Comparison of ENCODE assay signal across 10 cellular contexts in genomic region chr1:17586172-17586963, GRCh38. TPM values are rescaled to one million over a fixed set of nuclear protein-coding genes. Genes with fewer than 3 reads are reported as not detected.
DNase-seq lines count a peak whose midpoint lies in the region; ATAC-seq and TF ChIP-seq lines count a peak whose summit lies in the region.
"Had no signal": no experiment of that assay in that cellular context is flagged by ENCODE, and none has a peak within 500 bp of the region (broad histone marks: within the 10 kb centered on the region; RNA-seq: fewer than 3 reads in every experiment).

No MANE protein-coding gene starts in this region.

- TF ChIP-seq CTCF in WERI-Rb-1 (IDR thresholded peaks at IDR 0.05; ENCODE audit: low read depth, low read length) (no peak), spleen (IDR thresholded peaks at IDR 0.05 in 8 of 11, conservative IDR thresholded peaks at IDR 0.05 in 3 of 11) (no peak)

- H3K4me1 ChIP-seq in iPS-20b (ENCODE audit: insufficient read depth, low read length) (peaks cover 33% of the 10 kb centered on the region), spleen (peaks cover 0 to 54% (median 21%) of the 10 kb centered on the region in 6 donors)

- H3K27me3 Mint-ChIP-seq in effector memory CD8-positive, alpha-beta T cell, result peaks cover 29 to 60% of the 10 kb centered on the region in 2 donors

- DNase-seq in HK-2 (ENCODE audit: unreplicated experiment) (peak; percentile 59), WERI-Rb-1 (no peak), stromal cell of bone marrow (ENCODE audit: low read depth) (peak; percentile 84), spleen (no peak), SKM-1 (lab: John Stamatoyannopoulos, UW; ENCODE audit: unreplicated experiment) (no peak)
- no peak for DNase-seq in effector memory CD8-positive, alpha-beta T cell
- DNase-seq: activated CD4-positive, alpha-beta T cell treated with anti-CD3 and anti-CD28 coated beads, Interleukin-2, amount 50 U/mL, for 1 hour; NCI-H1105 treated with DMSO at 0.1 percent for 48 hours had no signal

- H3K27me3 ChIP-seq in WERI-Rb-1 (ENCODE audit: insufficient read depth, low read depth, severe bottlenecking) (no peaks in the 10 kb centered on the region), iPS-20b (ENCODE audit: insufficient read depth, low read length) (no peaks in the 10 kb centered on the region), spleen (replicated peaks in 1 of 7) (no peaks in the 10 kb centered on the region)

- H3K4me1 Mint-ChIP-seq in effector memory CD8-positive, alpha-beta T cell (ENCODE audit: low read depth in 2 of 2), result no peaks in the 10 kb centered on the region

- no peak overlapping the region for H3K27ac Mint-ChIP-seq in effector memory CD8-positive, alpha-beta T cell

- H3K27ac ChIP-seq in WERI-Rb-1, result peak overlapping the region; percentile 53
- H3K27ac ChIP-seq in iPS-20b (ENCODE audit: low read length), result no peak overlapping the region
- H3K27ac ChIP-seq in spleen, result peak overlapping the region in 1 of 8 donors; percentile 73

- 63 to 85% (median 70%) methylated on average over 10 of the region's 10 CpGs for WGBS in spleen, 5 donors

- intact Hi-C loops in spleen (cut with DNase I; ENCODE audit: low total_unique reads), result no loop called here

- H3K36me3 ChIP-seq in WERI-Rb-1 (peaks cover 9% of the 10 kb centered on the region), iPS-20b (ENCODE audit: insufficient read depth, low read depth, low read length) (peaks cover 25% of the 10 kb centered on the region), spleen (peaks cover 0 to 13% (median 0%) of the 10 kb centered on the region in 6 donors)

- H3K9me3 ChIP-seq in WERI-Rb-1 (ENCODE audit: severe bottlenecking) (no peaks in the 10 kb centered on the region), iPS-20b (ENCODE audit: insufficient read depth, low read depth, low read length) (no peaks in the 10 kb centered on the region), spleen (no peaks in the 10 kb centered on the region)

- peak overlapping the region; percentile 23; the same call in 1 of the 2 replicates for H3K9ac ChIP-seq in iPS-20b (ENCODE audit: low read depth, low read length)

- ATAC-seq in GM18520 (IDR thresholded peaks at IDR 0.05; ENCODE audit: unreplicated experiment), result no peak
- no peak for ATAC-seq in effector memory CD8-positive, alpha-beta T cell (replicated peaks)

- no peak overlapping the region for H3K4me3 Mint-ChIP-seq in effector memory CD8-positive, alpha-beta T cell

- no peak overlapping the region for H3K4me3 ChIP-seq in WERI-Rb-1 (ENCODE audit: low read depth, low read length)
- no peak overlapping the region for H3K4me3 ChIP-seq in iPS-20b (ENCODE audit: low read length)
- H3K4me3 ChIP-seq in spleen, result no peak overlapping the region

- no peaks in the 10 kb centered on the region for H3K9me3 Mint-ChIP-seq in effector memory CD8-positive, alpha-beta T cell

- H3K36me3 Mint-ChIP-seq in effector memory CD8-positive, alpha-beta T cell (ENCODE audit: insufficient read depth), result peaks cover 5% of the 10 kb centered on the region

- TF ChIP-seq POLR2A in spleen (IDR thresholded peaks at IDR 0.05), result no peak

RNA-seq across cellular contexts. Expression of gene ARHGEF10L, which starts 46.9 kb away (rescaled TPM):
- total RNA-seq in spleen, result 10 to 100 TPM; 12.4 to 40.9 (median 23.6) TPM
- 10 to 100 TPM in 2 of 3 donors, 1 to 10 TPM in 1; 10.0 to 24.2 (median 12.5) TPM for polyA plus RNA-seq in spleen

Comparison
In these comparisons a context has a peak if more than half of its experiments do, and no peak if none do; other contexts are left out.
1. DNase-seq: peak in HK-2 (single experiment) and stromal cell of bone marrow (single experiment); none in WERI-Rb-1 (single experiment), spleen (single experiment), SKM-1 (single experiment) and effector memory CD8-positive, alpha-beta T cell (0 of 3).